Comparison of ENCODE assay signal across 23 cellular contexts in genomic region chr3:152957488-152957887, GRCh38.
"Had no signal": no experiment of that assay in that cellular context is flagged by ENCODE, and none has a peak within 500 bp of the region (broad histone marks: within the 10 kb centered on the region; RNA-seq: fewer than 3 reads in every experiment).

No MANE protein-coding gene starts in this region.

- H3K9ac ChIP-seq: KMS-11 had no signal

- H3K4me1 Mint-ChIP-seq: activated naive CD4-positive, alpha-beta T cell treated with anti-CD3 and anti-CD28 coated beads, Interleukin-2, amount 50 U/mL, for 24 hours; central memory CD8-positive, alpha-beta T cell had no signal

- H3K27ac ChIP-seq: KMS-11, SJSA1 had no signal

- H3K27ac Mint-ChIP-seq: activated CD8-positive, alpha-beta T cell treated with anti-CD3 and anti-CD28 coated beads for 36 hours; activated naive CD4-positive, alpha-beta T cell treated with anti-CD3 and anti-CD28 coated beads, Interleukin-2, amount 50 U/mL, for 24 hours; activated T-helper 1 cell treated with anti-CD3 and anti-CD28 coated beads, Interleukin-12 subunit alpha, Interleukin-12 subunit beta, Interleukin-2, Interleukin-4 antibody, amounts not matched to agents 30 ng/mL and 10 ng/mL and 1 ng/mL, durations not matched to agents 14 hours and 24 hours and 36 hours had no signal

- H3K4me1 ChIP-seq: SJSA1 had no signal

- H3K36me3 Mint-ChIP-seq: activated naive CD4-positive, alpha-beta T cell treated with anti-CD3 and anti-CD28 coated beads, Interleukin-2, amount 50 U/mL, for 24 hours had no signal

- H3K9me3 Mint-ChIP-seq: activated CD8-positive, alpha-beta T cell treated with anti-CD3 and anti-CD28 coated beads for 36 hours; activated naive CD4-positive, alpha-beta T cell treated with anti-CD3 and anti-CD28 coated beads, Interleukin-2, amount 50 U/mL, for 24 hours; activated T-helper 1 cell treated with anti-CD3 and anti-CD28 coated beads, Interleukin-12 subunit alpha, Interleukin-12 subunit beta, Interleukin-2, Interleukin-4 antibody, amounts not matched to agents 30 ng/mL and 10 ng/mL and 1 ng/mL, durations not matched to agents 14 hours and 24 hours and 36 hours; central memory CD8-positive, alpha-beta T cell had no signal

- H3K4me3 Mint-ChIP-seq: activated CD8-positive, alpha-beta T cell treated with anti-CD3 and anti-CD28 coated beads for 36 hours; activated naive CD4-positive, alpha-beta T cell treated with anti-CD3 and anti-CD28 coated beads, Interleukin-2, amount 50 U/mL, for 24 hours; activated T-helper 1 cell treated with anti-CD3 and anti-CD28 coated beads, Interleukin-12 subunit alpha, Interleukin-12 subunit beta, Interleukin-2, Interleukin-4 antibody, amounts not matched to agents 30 ng/mL and 10 ng/mL and 1 ng/mL, durations not matched to agents 14 hours and 24 hours and 36 hours; central memory CD8-positive, alpha-beta T cell had no signal

- ATAC-seq: activated CD4-positive, CD25-positive, alpha-beta regulatory T cell treated with anti-CD3 and anti-CD28 coated beads, Interleukin-2, amount 50 U/mL, for 24 hours; activated CD8-positive, alpha-beta T cell treated with anti-CD3 and anti-CD28 coated beads for 36 hours; SK-N-SH treated with all-trans-retinoic acid at 6 μM for 48 hours had no signal

- H3K4me3 ChIP-seq: SJSA1 had no signal

- H3K36me3 ChIP-seq: SJSA1 had no signal

- H3K27me3 Mint-ChIP-seq: activated CD8-positive, alpha-beta T cell treated with anti-CD3 and anti-CD28 coated beads for 36 hours; central memory CD8-positive, alpha-beta T cell had no signal

- H3K4me2 ChIP-seq: KMS-11 had no signal

- H3K9me3 ChIP-seq: SJSA1 had no signal

- DNase-seq: activated CD4-positive, alpha-beta T cell treated with anti-CD3 and anti-CD28 coated beads for 4 hours; activated CD8-positive, alpha-beta memory T cell treated with anti-CD3 and anti-CD28 coated beads, Interleukin-2, amount 50 U/mL, for 48 hours; activated CD8-positive, alpha-beta T cell treated with anti-CD3 and anti-CD28 coated beads for 36 hours; activated effector memory CD4-positive, alpha-beta T cell treated with Interleukin-2 at 50 U/mL for 16 hours; activated naive CD4-positive, alpha-beta T cell; activated T-cell treated with anti-CD3 and anti-CD28 coated beads, Interleukin-2, amount 50 U/mL, for 1 hour; aorta; NCI-H1092; NCI-H1417 treated with DMSO at 0.1 percent for 48 hours; NCI-H1694; NCI-H2029; NCI-H2107; NCI-H2171 treated with DMSO at 0.1 percent for 48 hours; NCI-H226; NCI-H510A; SW 1271 had no signal
